In genomic region chr6:119669228-119669627, GRCh38 we compare ENCODE assay signal across 25 cellular contexts.
DNase-seq lines count a peak whose midpoint lies in the region; ATAC-seq, FAIRE-seq and TF ChIP-seq lines count a peak whose summit lies in the region.
"Had no signal": no experiment of that assay in that cellular context is flagged by ENCODE, and none has a peak within 500 bp of the region (broad histone marks: within the 10 kb centered on the region; RNA-seq: fewer than 3 reads in every experiment).

No MANE protein-coding gene starts in this region.

- no peaks in the 10 kb centered on the region for H3K9me3 ChIP-seq in adipocyte (ENCODE audit: control insufficient read depth, low read length)
- H3K9me3 ChIP-seq in pancreas = no peaks in the 10 kb centered on the region
- H3K9me3 ChIP-seq: ovary, sigmoid colon, upper lobe of left lung had no signal

- H3K27ac ChIP-seq in pancreas = no peak overlapping the region
- H3K27ac ChIP-seq: coronary artery, ovary, sigmoid colon, stomach, upper lobe of left lung had no signal

- no peak for TF ChIP-seq CTCF in pancreas (IDR thresholded peaks at IDR 0.05)
- no peak for TF ChIP-seq CTCF in endothelial cell (IDR thresholded peaks at IDR 0.05; ENCODE audit: unreplicated experiment)

- intact Hi-C loops in pancreas (cut with DNase I) = no loop called here

- DNase-seq in adipocyte (ENCODE audit: low read depth) (peak; percentile 20), pancreas (no peak), DMS79 treated with DMSO at 0.1 percent for 48 hours (lab: John Stamatoyannopoulos, UW) (no peak), ureter (ENCODE audit: low spot score) (no peak), endothelial cell (ENCODE audit: low spot score) (no peak)
- DNase-seq in activated CD4-positive, alpha-beta T cell treated with anti-CD3 and anti-CD28 coated beads, Interleukin-2, amount 10 ng/mL, durations not matched to agents 7 days and 5 days = no peak
- DNase-seq: activated CD4-positive, alpha-beta T cell treated with anti-CD3 and anti-CD28 coated beads for 1 hour; hippocampal formation; mammary epithelial cell; NCI-H1417; ovary; sigmoid colon; stimulated activated CD4-positive, alpha-beta T cell treated with anti-CD3 and anti-CD28 coated beads, Interleukin-1b, Interleukin-23, amount 100 ng/mL, for 48 hours; stomach; T-helper 9 cell; upper lobe of left lung had no signal

- peaks cover 2% of the 10 kb centered on the region for H3K9me3 Mint-ChIP-seq in activated CD4-positive, alpha-beta T cell treated with anti-CD3 and anti-CD28 coated beads, Interleukin-2, amount 10 ng/mL, durations not matched to agents 7 days and 5 days
- H3K9me3 Mint-ChIP-seq in endothelial cell (ENCODE audit: unreplicated experiment) = no peaks in the 10 kb centered on the region

- H3K9ac ChIP-seq in adipocyte (ENCODE audit: low read length) = no peak overlapping the region

- no peaks in the 10 kb centered on the region for H3K36me3 Mint-ChIP-seq in activated CD4-positive, alpha-beta T cell treated with anti-CD3 and anti-CD28 coated beads, Interleukin-2, amount 10 ng/mL, durations not matched to agents 7 days and 5 days (ENCODE audit: low read depth)
- H3K36me3 Mint-ChIP-seq in endothelial cell (ENCODE audit: low read depth, unreplicated experiment) = no peaks in the 10 kb centered on the region
- H3K36me3 Mint-ChIP-seq: brain had no signal

- peak; percentile 50 for ATAC-seq in GM18867 (IDR thresholded peaks at IDR 0.05; ENCODE audit: unreplicated experiment)
- peak; percentile 73 for ATAC-seq in HG03354 (IDR thresholded peaks at IDR 0.05; ENCODE audit: poor library complexity, severe bottlenecking, unreplicated experiment)
- peak in 1 of 4 donors; percentile 27 for ATAC-seq in pancreas
- ATAC-seq: SK-N-SH treated with all-trans-retinoic acid at 6 μM for 48 hours had no signal

- peaks cover 6% of the 10 kb centered on the region for H3K4me1 Mint-ChIP-seq in activated CD4-positive, alpha-beta T cell treated with anti-CD3 and anti-CD28 coated beads, Interleukin-2, amount 10 ng/mL, durations not matched to agents 7 days and 5 days
- peaks cover 14% of the 10 kb centered on the region for H3K4me1 Mint-ChIP-seq in endothelial cell (ENCODE audit: unreplicated experiment)
- H3K4me1 Mint-ChIP-seq: B cell had no signal

- peak; percentile 9 for FAIRE-seq in pancreas (lab: Jason Lieb, UNC)
- FAIRE-seq: endometrium, HTR-8/SVneo, keratinocyte had no signal

- H3K4me3 Mint-ChIP-seq in activated CD4-positive, alpha-beta T cell treated with anti-CD3 and anti-CD28 coated beads, Interleukin-2, amount 10 ng/mL, durations not matched to agents 7 days and 5 days = no peak overlapping the region
- no peak overlapping the region for H3K4me3 Mint-ChIP-seq in endothelial cell (ENCODE audit: unreplicated experiment)
- H3K4me3 Mint-ChIP-seq: B cell, brain had no signal

- H3K36me3 ChIP-seq in adipocyte (ENCODE audit: control insufficient read depth, insufficient read depth, low read length, severe bottlenecking) (no peaks in the 10 kb centered on the region), pancreas (no peaks in the 10 kb centered on the region)
- H3K36me3 ChIP-seq: ovary, sigmoid colon, stomach, upper lobe of left lung had no signal

- H3K27me3 ChIP-seq in adipocyte (replicated peaks; ENCODE audit: control insufficient read depth, insufficient read depth, low read length) (no peaks in the 10 kb centered on the region), pancreas (no peaks in the 10 kb centered on the region)
- H3K27me3 ChIP-seq: ovary, sigmoid colon, stomach, upper lobe of left lung had no signal

- H3K4me3 ChIP-seq in adipocyte (ENCODE audit: low read length) (no peak overlapping the region), pancreas (no peak overlapping the region)
- H3K4me3 ChIP-seq: coronary artery, ovary, sigmoid colon, stomach, upper lobe of left lung had no signal

- H3K4me1 ChIP-seq in adipocyte (ENCODE audit: control insufficient read depth, insufficient read depth, low read length) (no peaks in the 10 kb centered on the region), pancreas (no peaks in the 10 kb centered on the region)
- H3K4me1 ChIP-seq: sigmoid colon, stomach, upper lobe of left lung had no signal

- H3K27me3 Mint-ChIP-seq in activated CD4-positive, alpha-beta T cell treated with anti-CD3 and anti-CD28 coated beads, Interleukin-2, amount 10 ng/mL, durations not matched to agents 7 days and 5 days = peaks cover 9% of the 10 kb centered on the region
- peaks cover 3% of the 10 kb centered on the region for H3K27me3 Mint-ChIP-seq in endothelial cell (ENCODE audit: unreplicated experiment)
- H3K27me3 Mint-ChIP-seq: B cell had no signal

- POLR2A ChIA-PET in activated CD4-positive, alpha-beta T cell treated with anti-CD3 and anti-CD28 coated beads, Interleukin-2, amount 10 ng/mL, durations not matched to agents 7 days and 5 days (lab: Charles Lee) = no interaction called here

- CTCF ChIA-PET in activated CD4-positive, alpha-beta T cell treated with anti-CD3 and anti-CD28 coated beads, Interleukin-2, amount 10 ng/mL, durations not matched to agents 7 days and 5 days (lab: Charles Lee) = no interaction called here

- H3K27ac Mint-ChIP-seq in activated CD4-positive, alpha-beta T cell treated with anti-CD3 and anti-CD28 coated beads, Interleukin-2, amount 10 ng/mL, durations not matched to agents 7 days and 5 days = no peak overlapping the region
- no peak overlapping the region for H3K27ac Mint-ChIP-seq in endothelial cell (ENCODE audit: unreplicated experiment)
- H3K27ac Mint-ChIP-seq: B cell, brain had no signal
